In the genomic region with DNA sequence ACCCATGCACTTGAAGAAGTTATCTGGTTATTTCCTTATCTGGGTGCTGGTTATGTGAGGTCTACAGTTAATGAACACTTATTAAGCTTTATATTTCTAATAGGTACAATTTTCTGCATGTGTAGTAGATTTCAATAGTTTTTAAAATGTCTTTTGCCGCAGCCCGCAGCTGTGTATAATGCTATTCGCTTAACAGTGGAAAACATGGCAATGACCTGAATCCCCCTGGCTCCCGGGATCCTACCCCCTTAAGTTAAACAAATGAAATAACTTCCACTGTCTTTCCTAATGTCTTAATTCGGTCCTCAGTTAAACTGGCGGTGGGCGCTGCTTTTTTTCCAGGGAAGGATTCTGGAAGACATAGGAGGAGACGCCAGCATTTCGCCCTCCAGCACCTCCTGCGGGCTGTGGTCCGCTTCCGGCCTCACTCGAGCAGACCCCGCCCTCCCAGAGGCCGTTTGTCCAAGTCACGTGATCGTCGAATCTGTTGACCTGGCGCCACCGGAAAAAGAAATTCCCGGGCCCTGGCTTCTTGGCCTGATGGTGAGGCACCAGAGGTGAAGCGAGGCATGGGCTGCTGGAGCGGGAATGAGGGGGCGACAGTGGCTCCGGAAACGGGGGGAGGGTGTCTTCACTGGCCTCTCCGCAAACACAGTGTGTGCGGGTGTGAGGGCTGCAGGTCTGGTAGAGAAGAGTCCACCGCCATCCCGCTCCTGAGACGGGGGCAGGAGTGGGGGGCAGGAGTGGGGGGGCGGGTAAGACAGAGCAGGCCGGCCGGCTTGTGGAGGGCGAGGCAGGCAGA, we compare ENCODE assay signal across 1 cellular context.
TF ChIP-seq lines count a peak whose summit lies in the region.

No MANE protein-coding gene starts in this region.

TF ChIP-seq in GM12878, 131 proteins besides CTCF, POLR2A, EP300 and RAD21 (continued from another document):
- 0 out of 2 replicates have a peak, but pooled peaks have one; percentile 54 for TF ChIP-seq ZNF687 (IDR thresholded peaks at IDR 0.05)
- TF ChIP-seq, protein P1, sequence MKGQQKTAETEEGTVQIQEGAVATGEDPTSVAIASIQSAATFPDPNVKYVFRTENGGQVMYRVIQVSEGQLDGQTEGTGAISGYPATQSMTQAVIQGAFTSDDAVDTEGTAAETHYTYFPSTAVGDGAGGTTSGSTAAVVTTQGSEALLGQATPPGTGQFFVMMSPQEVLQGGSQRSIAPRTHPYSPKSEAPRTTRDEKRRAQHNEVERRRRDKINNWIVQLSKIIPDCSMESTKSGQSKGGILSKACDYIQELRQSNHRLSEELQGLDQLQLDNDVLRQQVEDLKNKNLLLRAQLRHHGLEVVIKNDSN (IDR thresholded peaks at IDR 0.05; ENCODE audit: borderline replicate concordance, extremely low read length, insufficient read depth, low read depth, low read length) = peak; percentile 79
- TF ChIP-seq MYC (IDR thresholded peaks at IDR 0.05; ENCODE audit: insufficient read depth, insufficient read length, insufficient replicate concordance, low read length, severe bottlenecking) = no peak
